8 cellular contexts compared by ENCODE assay signal in genomic region chr3:13414040-13414729, GRCh38. TPM values are rescaled to one million over a fixed set of nuclear protein-coding genes. Genes with fewer than 3 reads are reported as not detected.
DNase-seq lines count a peak whose midpoint lies in the region; ATAC-seq and TF ChIP-seq lines count a peak whose summit lies in the region.

No MANE protein-coding gene starts in this region.

- peak overlapping the region; percentile 98 for H3K9ac ChIP-seq in SU-DHL-6 (ENCODE audit: low read length)

- no peaks in the 10 kb centered on the region for H3K9me3 ChIP-seq in SU-DHL-6 (ENCODE audit: insufficient read depth, low read length)

- TF ChIP-seq CTCF in SU-DHL-6 (IDR thresholded peaks at IDR 0.05; ENCODE audit: insufficient read depth, low read length, poor library complexity, severe bottlenecking) (no peak), omental fat pad (IDR thresholded peaks at IDR 0.05) (no peak)

- no peak overlapping the region for H2AFZ ChIP-seq in SU-DHL-6 (ENCODE audit: low read depth, low read length, severe bottlenecking)

- no peaks in the 10 kb centered on the region for H3K27me3 ChIP-seq in SU-DHL-6 (ENCODE audit: low read length)

- ATAC-seq in HG03095 (IDR thresholded peaks at IDR 0.05; ENCODE audit: unreplicated experiment): peak; percentile 88
- ATAC-seq in activated naive CD4-positive, alpha-beta T cell treated with anti-CD3 and anti-CD28 coated beads, Interleukin-2, amount 50 U/mL, for 72 hours: peak; percentile 85 to 90
- peak; percentile 46 for ATAC-seq in omental fat pad (ENCODE audit: low FRiP score)

- peaks cover 10% of the 10 kb centered on the region; the same call in 1 of the 2 replicates for H3K36me3 ChIP-seq in SU-DHL-6 (ENCODE audit: low read length)

- H3F3A ChIP-seq in SU-DHL-6 (ENCODE audit: insufficient read depth): peaks cover 52% of the 10 kb centered on the region

- H3K9me2 ChIP-seq in SU-DHL-6 (replicated peaks; ENCODE audit: insufficient read depth, low read length): no peaks in the 10 kb centered on the region

- H3K27ac Mint-ChIP-seq in activated naive CD4-positive, alpha-beta T cell treated with anti-CD3 and anti-CD28 coated beads, Interleukin-2, amount 50 U/mL, for 72 hours: peak overlapping the region; percentile 89 to 95

- peaks cover 15 to 23% of the 10 kb centered on the region in 2 donors for H3K36me3 Mint-ChIP-seq in activated naive CD4-positive, alpha-beta T cell treated with anti-CD3 and anti-CD28 coated beads, Interleukin-2, amount 50 U/mL, for 72 hours

- H3K27ac ChIP-seq in SU-DHL-6 (ENCODE audit: low read depth, low read length): peak overlapping the region; percentile 91

- H3K4me3 ChIP-seq in SU-DHL-6 (ENCODE audit: insufficient read depth, low read length, poor library complexity, severe bottlenecking): peak overlapping the region; percentile 33

- peaks cover 98% of the 10 kb centered on the region for H3K79me2 ChIP-seq in SU-DHL-6 (ENCODE audit: insufficient read depth, low read length)

- H4K20me1 ChIP-seq in SU-DHL-6 (ENCODE audit: low read depth, low read length): peaks cover 23% of the 10 kb centered on the region

- DNase-seq in NCI-H510A treated with DMSO at 0.1 percent for 48 hours (lab: John Stamatoyannopoulos, UW): peak; percentile 41
- no peak for DNase-seq in NCI-H510A (lab: John Stamatoyannopoulos, UW)
- peak; percentile 44 to 79 for DNase-seq in activated naive CD4-positive, alpha-beta T cell treated with anti-CD3 and anti-CD28 coated beads, Interleukin-2, amount 50 U/mL, for 72 hours (ENCODE audit: low spot score in 2 of 2)
- DNase-seq in omental fat pad (ENCODE audit: low spot score): no peak
- DNase-seq in DMS 273 (lab: John Stamatoyannopoulos, UW; ENCODE audit: unreplicated experiment): no peak
- no peak for DNase-seq in DMS79 (lab: John Stamatoyannopoulos, UW)

- H3K9me3 Mint-ChIP-seq in activated naive CD4-positive, alpha-beta T cell treated with anti-CD3 and anti-CD28 coated beads, Interleukin-2, amount 50 U/mL, for 72 hours: no peaks in the 10 kb centered on the region

- H3K4me2 ChIP-seq in SU-DHL-6 (ENCODE audit: low read depth, low read length, poor library complexity, severe bottlenecking): peak overlapping the region; percentile 77

RNA-seq across cellular contexts. Expression of gene NUP210, which starts 5.9 kb away (rescaled TPM):
- 100 to 1,000 TPM; 116 to 147 TPM for total RNA-seq in activated naive CD4-positive, alpha-beta T cell treated with anti-CD3 and anti-CD28 coated beads, Interleukin-2, amount 50 U/mL, for 72 hours
- total RNA-seq in omental fat pad: 1 to 10 TPM; 3.2 to 9.1 (median 4.1) TPM

Comparison
In these comparisons a context has a peak if more than half of its experiments do, and no peak if none do; other contexts are left out.
1. DNase-seq: peak in NCI-H510A treated with DMSO at 0.1 percent for 48 hours (single experiment) and activated naive CD4-positive, alpha-beta T cell treated with anti-CD3 and anti-CD28 coated beads, Interleukin-2, amount 50 U/mL, for 72 hours (2 of 2); none in NCI-H510A (single experiment), omental fat pad (single experiment), DMS 273 (single experiment) and DMS79 (single experiment).
2. RNA of gene NUP210, which starts 5.9 kb away (total RNA-seq): 116 to 147 TPM in activated naive CD4-positive, alpha-beta T cell treated with anti-CD3 and anti-CD28 coated beads, Interleukin-2, amount 50 U/mL, for 72 hours; 3.2 to 9.1 TPM in omental fat pad; every median in the first group is over 10 times any median in the second.
3. Peak in every context shown above with its lines, with median percentiles within 50 percentile points of each other: ATAC-seq.